ENCODE assay signal across 17 cellular contexts in the genomic region with DNA sequence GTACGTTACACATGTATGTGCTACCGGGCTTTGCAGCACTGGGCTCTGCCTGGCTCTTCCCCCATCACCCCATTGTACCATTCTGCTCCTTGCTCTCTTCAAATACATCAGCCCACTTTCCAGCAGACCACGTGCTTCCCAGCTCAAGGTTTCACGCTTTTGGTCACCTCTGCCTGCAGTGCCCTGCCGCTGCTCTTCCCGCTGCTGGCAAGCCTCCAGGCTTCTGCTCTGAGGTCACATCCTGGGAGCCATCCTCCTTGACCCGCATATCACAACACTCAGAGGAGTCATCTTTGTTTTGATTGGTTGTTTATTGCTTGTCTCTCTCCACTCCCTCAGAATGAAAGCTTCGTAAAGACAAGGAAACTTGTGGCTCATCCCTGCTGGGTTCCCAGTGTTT. TPM values are rescaled to one million over a fixed set of nuclear protein-coding genes. Genes with fewer than 3 reads are reported as not detected.
DNase-seq lines count a peak whose midpoint lies in the region; ATAC-seq, FAIRE-seq and TF ChIP-seq lines count a peak whose summit lies in the region.
"Had no signal": no experiment of that assay in that cellular context is flagged by ENCODE, and none has a peak within 500 bp of the region (broad histone marks: within the 10 kb centered on the region; RNA-seq: fewer than 3 reads in every experiment).

No MANE protein-coding gene starts in this region.

- H4K20me1 ChIP-seq in H1 (replicated peaks in 1 of 2; ENCODE audit: control insufficient read depth in 1 of 2, insufficient read depth in 2 of 2, low read length in 2 of 2) = peaks cover 2 to 4% of the 10 kb centered on the region in 2 experiments

- H3K79me1 ChIP-seq in H1 (ENCODE audit: low read depth, low read length) = peaks cover 12% of the 10 kb centered on the region

- no peak overlapping the region for H3K18ac ChIP-seq in H1 (ENCODE audit: extremely low read depth, low read length)

- no peak overlapping the region for H2BK15ac ChIP-seq in H1 (ENCODE audit: low read length)

- no peak overlapping the region for H3K27ac ChIP-seq in H1 (ENCODE audit: low read depth, low read length)
- no peak overlapping the region for H3K27ac ChIP-seq in tibial nerve
- H3K27ac ChIP-seq: suprapubic skin, VCaP had no signal

- H3K14ac ChIP-seq in H1 (ENCODE audit: insufficient read length) = no peak overlapping the region

- no peak overlapping the region for H2BK5ac ChIP-seq in H1 (ENCODE audit: low read depth, low read length)

- H3K23me2 ChIP-seq in H1 (ENCODE audit: low read depth, low read length) = no peaks in the 10 kb centered on the region

- peaks cover 0 to 2% (median 1%) of the 10 kb centered on the region in 4 experiments; a peak in 2 of 7 replicates for H3K4me1 ChIP-seq in H1 (replicated peaks in 1 of 4; ENCODE audit: control insufficient read depth in 3 of 4, insufficient read depth in 4 of 4, low read length in 3 of 4)
- H3K4me1 ChIP-seq in tibial nerve = no peaks in the 10 kb centered on the region
- H3K4me1 ChIP-seq: suprapubic skin had no signal

- no peak for ATAC-seq in HG02973 (IDR thresholded peaks at IDR 0.05; ENCODE audit: unreplicated experiment)
- ATAC-seq: activated naive CD4-positive, alpha-beta T cell treated with anti-CD3 and anti-CD28 coated beads, Interleukin-2, amount 50 U/mL, for 72 hours had no signal

- H2AK5ac ChIP-seq in H1 (ENCODE audit: low read depth, low read length) = 0 out of 2 replicates have a peak overlapping the region, but pooled peaks have one; percentile 10

- H3K4me2 ChIP-seq in H1 (ENCODE audit: insufficient read depth in 1 of 2, low read depth in 2 of 2, low read length in 2 of 2) = no peak overlapping the region

- no peak overlapping the region for H2BK12ac ChIP-seq in H1 (ENCODE audit: low read depth, low read length)

- H3K4me3 ChIP-seq in H1 (ENCODE audit: extremely low read depth in 1 of 4, insufficient read depth in 2 of 4, low read depth in 3 of 4, low read length in 4 of 4) (no peak overlapping the region), tibial nerve (no peak overlapping the region)
- H3K4me3 ChIP-seq: suprapubic skin had no signal

- no peak for FAIRE-seq in H1 (lab: Jason Lieb, UNC)

- H2BK120ac ChIP-seq in H1 (replicated peaks; ENCODE audit: low read depth, low read length) = no peak overlapping the region

- no peak for TF ChIP-seq CTCF in H1 (IDR thresholded peaks at IDR 0.05; ENCODE audit: control extremely low read depth in 1 of 3, insufficient read depth in 1 of 3, low read depth in 1 of 3, low read length in 3 of 3)
- TF ChIP-seq CTCF in tibial nerve (IDR thresholded peaks at IDR 0.05) = no peak

- no peak overlapping the region for H2AFZ ChIP-seq in H1 (ENCODE audit: low read length)

- no peak overlapping the region for H3K23ac ChIP-seq in H1 (ENCODE audit: insufficient read length)

- H4K91ac ChIP-seq in H1 (replicated peaks; ENCODE audit: insufficient read length, low read length) = no peak overlapping the region

- no peak overlapping the region for H4K5ac ChIP-seq in H1 (ENCODE audit: insufficient read length, low read depth, low read length)

- CTCF ChIA-PET in H1 (lab: Charles Lee; ENCODE audit: partially characterized antibody) = interaction anchor here (0.6 to 1.8 kb wide), 9 partner anchors 8 to 93 kb away, joined by 3 to 7 read pairs (median 4); no protein-coding TSS in a partner anchor

- H3K4ac ChIP-seq in H1 (replicated peaks; ENCODE audit: insufficient read length, low read depth, low read length) = no peak overlapping the region

- peaks cover 0 to 47% of the 10 kb centered on the region in 2 experiments; a peak in 3 of 4 replicates for H3K79me2 ChIP-seq in H1 (ENCODE audit: control insufficient read depth in 1 of 2, insufficient read depth in 2 of 2, low read length in 2 of 2)

- TF ChIP-seq EP300 in H1 (IDR thresholded peaks at IDR 0.05; ENCODE audit: borderline replicate concordance in 1 of 2, low read depth in 2 of 2, low read length in 2 of 2) = no peak
- TF ChIP-seq EP300 in tibial nerve (IDR thresholded peaks at IDR 0.05) = no peak

- no peak for TF ChIP-seq RAD21 in H1 (IDR thresholded peaks at IDR 0.05 in 1 of 2, conservative IDR thresholded peaks at IDR 0.05 in 1 of 2; ENCODE audit: low read depth in 2 of 2, low read length in 2 of 2)

- H3K27me3 ChIP-seq in H1 (replicated peaks in 1 of 4; ENCODE audit: control insufficient read depth in 3 of 4, extremely low read depth in 1 of 4, insufficient read depth in 3 of 4, low read length in 3 of 4) = no peaks in the 10 kb centered on the region
- H3K27me3 ChIP-seq in tibial nerve = no peaks in the 10 kb centered on the region
- H3K27me3 ChIP-seq: suprapubic skin had no signal

- H3K36me3 ChIP-seq in H1 (ENCODE audit: control insufficient read depth in 2 of 4, insufficient read depth in 4 of 4, low read length in 3 of 4) (no peaks in the 10 kb centered on the region; a peak in 2 of 8 replicates), tibial nerve (no peaks in the 10 kb centered on the region)
- H3K36me3 ChIP-seq: suprapubic skin had no signal

- peak; percentile 43 for DNase-seq in NCI-H345 (lab: John Stamatoyannopoulos, UW)
- DNase-seq in NCI-H345 treated with DMSO at 0.1 percent for 48 hours (lab: John Stamatoyannopoulos, UW; ENCODE audit: unreplicated experiment) = no peak
- peak; percentile 48 for DNase-seq in NCI-H1092 treated with DMSO at 0.1 percent for 48 hours (lab: John Stamatoyannopoulos, UW)
- DNase-seq in H1 (ENCODE audit: low read depth in 1 of 2, low spot score in 2 of 2) = no peak
- DNase-seq in renal cortical epithelial cell (ENCODE audit: low read depth) = peak; percentile 4
- no peak for DNase-seq in tibial nerve (ENCODE audit: low spot score in 2 of 2)
- DNase-seq in activated CD4-positive, alpha-beta T cell treated with anti-CD3 and anti-CD28 coated beads, Interleukin-2, amount 50 U/mL, for 48 hours = no peak
- DNase-seq: erythroblast; KBM-7; mesenchymal stem cell; NCI-H1694 treated with DMSO at 0.1 percent for 48 hours; occipital lobe; stimulated activated CD4-positive, alpha-beta T cell treated with anti-CD3 and anti-CD28 coated beads, Interleukin-12 subunit alpha, Interleukin-12 subunit beta, amount 100 ng/mL, for 4 hours had no signal

- TF ChIP-seq POLR2A in H1 (IDR thresholded peaks at IDR 0.05; ENCODE audit: control extremely low read depth in 1 of 2, low read depth in 2 of 2, low read length in 2 of 2) (no peak), tibial nerve (IDR thresholded peaks at IDR 0.05) (no peak)

- WGBS in H1 (ENCODE audit: extremely low coverage in 1 of 2, insufficient coverage in 1 of 2, insufficient read length in 1 of 2, insufficient replicate concordance in 2 of 2, low coverage in 1 of 2, low lambda C conversion rate in 2 of 2, missing lambda C conversion rate in 1 of 2), 2 experiments = 85% methylated on average over 8 of the region's 8 CpGs; no CpG with 5 or more reads in 1 of the 2 experiments
- 41 to 53% methylated on average over 8 of the region's 8 CpGs for WGBS in tibial nerve, 2 donors

- no peak overlapping the region for H2BK20ac ChIP-seq in H1 (ENCODE audit: low read length)

- H3K56ac ChIP-seq in H1 (replicated peaks; ENCODE audit: insufficient read length, low read depth, low read length) = no peak overlapping the region

- H4K8ac ChIP-seq in H1 (ENCODE audit: extremely low read depth, insufficient read depth, low read length) = no peak overlapping the region

- no peak overlapping the region for H3K9ac ChIP-seq in H1 (replicated peaks in 1 of 4; ENCODE audit: extremely low read depth in 1 of 4, low read depth in 3 of 4, low read length in 3 of 4)

- POLR2A ChIA-PET in H1 (lab: Charles Lee; ENCODE audit: partially characterized antibody) = no interaction called here

- H3K9me3 ChIP-seq in H1 (ENCODE audit: insufficient read depth in 2 of 2, low read depth in 1 of 2, low read length in 1 of 2) = peaks cover 0 to 4% of the 10 kb centered on the region in 2 experiments; a peak in 1 of 4 replicates
- H3K9me3 ChIP-seq in tibial nerve = peaks cover 0 to 9% (median 0%) of the 10 kb centered on the region in 4 donors
- H3K9me3 ChIP-seq: suprapubic skin had no signal

TF ChIP-seq in H1, 55 proteins besides CTCF, POLR2A, EP300 and RAD21:
- TF ChIP-seq, protein P1, sequence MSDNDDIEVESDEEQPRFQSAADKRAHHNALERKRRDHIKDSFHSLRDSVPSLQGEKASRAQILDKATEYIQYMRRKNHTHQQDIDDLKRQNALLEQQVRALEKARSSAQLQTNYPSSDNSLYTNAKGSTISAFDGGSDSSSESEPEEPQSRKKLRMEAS (IDR thresholded peaks at IDR 0.05) = peak; percentile 42; the same call in 1 of the 2 replicates
- TF ChIP-seq, protein P2, sequence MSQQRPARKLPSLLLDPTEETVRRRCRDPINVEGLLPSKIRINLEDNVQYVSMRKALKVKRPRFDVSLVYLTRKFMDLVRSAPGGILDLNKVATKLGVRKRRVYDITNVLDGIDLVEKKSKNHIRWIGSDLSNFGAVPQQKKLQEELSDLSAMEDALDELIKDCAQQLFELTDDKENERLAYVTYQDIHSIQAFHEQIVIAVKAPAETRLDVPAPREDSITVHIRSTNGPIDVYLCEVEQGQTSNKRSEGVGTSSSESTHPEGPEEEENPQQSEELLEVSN (IDR thresholded peaks at IDR 0.05) = peak; percentile 54; the same call in 1 of the 2 replicates
- TF ChIP-seq RBBP5 (IDR thresholded peaks at IDR 0.05; ENCODE audit: borderline replicate concordance, low read depth, low read length) = no peak
TF ChIP-seq in H1: peak in this region for 2.

RNA-seq across cellular contexts. Expression of a gene that starts 34.1 kb away (rescaled TPM):
- total RNA-seq in H1 (2021; fragmentation: NEBNext Ultra II Directional; extraction: Animal tissue kit (Norgen Biotek cat#: 25700)) = 58.1 and 66.4 TPM in 2 replicates
- polyA plus RNA-seq in H1 (2011; rRNA removed) = 12.5 and 16.3 TPM in 2 replicates
- 20.7 TPM for polyA plus RNA-seq in H1 (2011; cell fraction: cytosol; rRNA removed)
- polyA plus RNA-seq in H1 (2011; cell fraction: nucleus; rRNA removed) = 28.7 TPM
- polyA plus RNA-seq in H1 (2012, experiment 1 of 2) = 24.5 to 33.7 TPM (median 26.6 TPM) in 4 replicates
- 2.2 TPM for polyA plus RNA-seq in H1 (2012, experiment 2 of 2)
- 86.6 TPM for polyA plus RNA-seq in H1 (2013, experiment 1 of 2)
- polyA plus RNA-seq in H1 (2013, experiment 2 of 2) = 77.4 TPM
- polyA minus RNA-seq in H1 (2011; rRNA and poly(A)+ RNA removed) = 63.7 and 65.0 TPM in 2 replicates
- 30.3 TPM for polyA minus RNA-seq in H1 (2011; cell fraction: cytosol; rRNA and poly(A)+ RNA removed)
- polyA minus RNA-seq in H1 (2011; cell fraction: nucleus; rRNA and poly(A)+ RNA removed) = 42.4 TPM
- 0.69 and 2.1 TPM in 2 replicates for total RNA-seq in renal cortical epithelial cell
- 10 to 100 TPM; 10.8 to 47.9 (median 23.6) TPM for total RNA-seq in tibial nerve

Comparison
In these comparisons a context has a peak if more than half of its experiments do, and no peak if none do; other contexts are left out.
1. DNase-seq: peak in NCI-H345 (single experiment), NCI-H1092 treated with DMSO at 0.1 percent for 48 hours (single experiment) and renal cortical epithelial cell (single experiment); none in NCI-H345 treated with DMSO at 0.1 percent for 48 hours (single experiment), H1 (0 of 2), tibial nerve (0 of 2) and activated CD4-positive, alpha-beta T cell treated with anti-CD3 and anti-CD28 coated beads, Interleukin-2, amount 50 U/mL, for 48 hours (0 of 2).